ENCODE assay signal across 23 cellular contexts in genomic region chr3:83092521-83093221, GRCh38.
"Had no signal": no experiment of that assay in that cellular context is flagged by ENCODE, and none has a peak within 500 bp of the region (broad histone marks: within the 10 kb centered on the region; RNA-seq: fewer than 3 reads in every experiment).

No MANE protein-coding gene starts in this region.

- ATAC-seq: activated T-cell treated with anti-CD3 and anti-CD28 coated beads, Interleukin-2, amount 50 U/mL, for 4 hours; heart left ventricle; psoas muscle; right cardiac atrium; WTC11 had no signal

- DNase-seq: activated CD4-positive, alpha-beta T cell treated with anti-CD3 and anti-CD28 coated beads, Interleukin-2, amount 50 U/mL, for 4 hours; activated CD8-positive, alpha-beta memory T cell treated with anti-CD3 and anti-CD28 coated beads for 24 hours; activated CD8-positive, alpha-beta memory T cell treated with anti-CD3 and anti-CD28 coated beads, Interleukin-2, amount 50 U/mL, for 48 hours; activated naive CD4-positive, alpha-beta T cell treated with Interleukin-2 at 50 U/mL for 16 hours; activated naive CD8-positive, alpha-beta T cell treated with anti-CD3 and anti-CD28 coated beads, Interleukin-2, amount 10 ng/mL, durations not matched to agents 7 days and 5 days; activated T-cell treated with anti-CD3 and anti-CD28 coated beads, Interleukin-2, amount 50 U/mL, for 4 hours; amniotic stem cell; cortex of kidney; heart left ventricle; left ventricle myocardium inferior; midbrain; ovary; psoas muscle; right cardiac atrium; stimulated activated CD4-positive, alpha-beta T cell treated with anti-CD3 and anti-CD28 coated beads, Interleukin-12 subunit alpha, Interleukin-12 subunit beta, amount 100 ng/mL, for 4 hours; T-helper 9 cell had no signal

- H3K9me3 Mint-ChIP-seq: activated naive CD8-positive, alpha-beta T cell treated with anti-CD3 and anti-CD28 coated beads, Interleukin-2, amount 10 ng/mL, durations not matched to agents 7 days and 5 days; nephron; stimulated activated naive CD8-positive, alpha-beta T cell treated with anti-CD3 and anti-CD28 coated beads, Interleukin-15, Interleukin-2, amounts not matched to agents 100 ng/mL and 50 ng/mL, for 24 hours; WTC11 had no signal

- H3K27me3 ChIP-seq: heart left ventricle, neutrophil, ovary, suprapubic skin, tibial nerve had no signal

- H3K4me3 Mint-ChIP-seq: activated naive CD8-positive, alpha-beta T cell treated with anti-CD3 and anti-CD28 coated beads, Interleukin-2, amount 10 ng/mL, durations not matched to agents 7 days and 5 days; activated T-cell treated with anti-CD3 and anti-CD28 coated beads, Interleukin-2, amount 50 U/mL, for 4 hours; nephron; stimulated activated naive CD8-positive, alpha-beta T cell treated with anti-CD3 and anti-CD28 coated beads, Interleukin-15, Interleukin-2, amounts not matched to agents 100 ng/mL and 50 ng/mL, for 24 hours; WTC11 had no signal

- H3K27ac Mint-ChIP-seq: activated naive CD8-positive, alpha-beta T cell treated with anti-CD3 and anti-CD28 coated beads, Interleukin-2, amount 10 ng/mL, durations not matched to agents 7 days and 5 days; stimulated activated naive CD8-positive, alpha-beta T cell treated with anti-CD3 and anti-CD28 coated beads, Interleukin-15, Interleukin-2, amounts not matched to agents 100 ng/mL and 50 ng/mL, for 24 hours; WTC11 had no signal

- H3K4me1 ChIP-seq: heart left ventricle, left ventricle myocardium inferior, psoas muscle, suprapubic skin, tibial nerve had no signal

- H3K36me3 Mint-ChIP-seq: activated naive CD8-positive, alpha-beta T cell treated with anti-CD3 and anti-CD28 coated beads, Interleukin-2, amount 10 ng/mL, durations not matched to agents 7 days and 5 days; WTC11 had no signal

- H3K9me3 ChIP-seq: heart left ventricle, left ventricle myocardium inferior, neutrophil, ovary, psoas muscle, suprapubic skin, tibial nerve had no signal

- H3K4me1 Mint-ChIP-seq: activated naive CD8-positive, alpha-beta T cell treated with anti-CD3 and anti-CD28 coated beads, Interleukin-2, amount 10 ng/mL, durations not matched to agents 7 days and 5 days; nephron; WTC11 had no signal

- H3K36me3 ChIP-seq: heart left ventricle, left ventricle myocardium inferior, neutrophil, ovary, suprapubic skin, tibial nerve had no signal

- H3K4me3 ChIP-seq: heart left ventricle, left ventricle myocardium inferior, ovary, psoas muscle, suprapubic skin, tibial nerve had no signal

- H3K27me3 Mint-ChIP-seq: activated naive CD8-positive, alpha-beta T cell treated with anti-CD3 and anti-CD28 coated beads, Interleukin-2, amount 10 ng/mL, durations not matched to agents 7 days and 5 days; stimulated activated naive CD8-positive, alpha-beta T cell treated with anti-CD3 and anti-CD28 coated beads, Interleukin-15, Interleukin-2, amounts not matched to agents 100 ng/mL and 50 ng/mL, for 24 hours had no signal

- H3K27ac ChIP-seq: epithelial cell of prostate, heart left ventricle, left ventricle myocardium inferior, neutrophil, ovary, psoas muscle, suprapubic skin, tibial nerve had no signal
